In genomic region chr15:74543583-74543982, GRCh38 we compare ENCODE assay signal across 8 cellular contexts. TPM values are rescaled to one million over a fixed set of nuclear protein-coding genes. Genes with fewer than 3 reads are reported as not detected.
DNase-seq lines count a peak whose midpoint lies in the region; ATAC-seq, FAIRE-seq and TF ChIP-seq lines count a peak whose summit lies in the region.

No MANE protein-coding gene starts in this region.

- H3K27me3 ChIP-seq in brain microvascular endothelial cell (replicated peaks): no peaks in the 10 kb centered on the region
- H3K27me3 ChIP-seq in pancreas: no peaks in the 10 kb centered on the region

- in situ Hi-C loops in brain microvascular endothelial cell (cut with HindIII; ENCODE audit: low pct_ligation_motif_present, low sequenced_read_pairs): no loop called here

- H3K4me3 ChIP-seq in brain microvascular endothelial cell (ENCODE audit: low read depth, low read length) (no peak overlapping the region), pancreas (no peak overlapping the region)

- WGBS in pancreas, 2 donors: 30 to 35% methylated on average over 3 of the region's 3 CpGs

- no peak overlapping the region for H3K27ac ChIP-seq in brain microvascular endothelial cell
- H3K27ac ChIP-seq in pancreas: no peak overlapping the region

- peaks cover 11 to 26% (median 24%) of the 10 kb centered on the region in 3 donors for H3K4me1 ChIP-seq in pancreas

- intact Hi-C loops in pancreas (cut with DNase I): loop anchor here in 1 of 3 donors (10.0 kb wide), 1 partner anchor 71 kb away; the partner anchor contains the start of gene CLK3

- no peak for ATAC-seq in pancreas
- no peak for ATAC-seq in GM19397 (IDR thresholded peaks at IDR 0.05; ENCODE audit: unreplicated experiment)

- DNase-seq in GM18507 (ENCODE audit: extremely low spot score, insufficient read length, low read depth) (no peak), SW480 (ENCODE audit: low spot score) (peak; percentile 21), brain microvascular endothelial cell (no peak), pancreas (no peak), NCI-H2107 (lab: John Stamatoyannopoulos, UW) (no peak), NCI-H146 (lab: John Stamatoyannopoulos, UW) (no peak)
- DNase-seq in stimulated activated CD4-positive, alpha-beta T cell treated with anti-CD3 and anti-CD28 coated beads, Interleukin-2, amount 100 ng/mL, for 24 hours: peak; percentile 8 to 29

- no peaks in the 10 kb centered on the region for H3K36me3 ChIP-seq in brain microvascular endothelial cell (replicated peaks)
- no peaks in the 10 kb centered on the region for H3K36me3 ChIP-seq in pancreas

- FAIRE-seq in GM18507 (lab: Jason Lieb, UNC) (peak; percentile 87), pancreas (lab: Jason Lieb, UNC) (no peak)

- peak; percentile 42 for TF ChIP-seq CTCF in brain microvascular endothelial cell (IDR thresholded peaks at IDR 0.05; ENCODE audit: low read depth, low read length, missing control alignments)
- TF ChIP-seq CTCF in pancreas (IDR thresholded peaks at IDR 0.05): no peak

- H3K9me3 ChIP-seq in pancreas: no peaks in the 10 kb centered on the region

RNA-seq across cellular contexts. Expression of gene ARID3B, which starts 2.6 kb away (rescaled TPM):
- 1 to 10 TPM; 2.9 to 4.5 (median 3.5) TPM for total RNA-seq in pancreas
- polyA plus RNA-seq in pancreas: 1 to 10 TPM; 4.2 to 4.8 TPM

Comparison
In these comparisons a context has a peak if more than half of its experiments do, and no peak if none do; other contexts are left out.
1. DNase-seq: peak in SW480 (single experiment) and stimulated activated CD4-positive, alpha-beta T cell treated with anti-CD3 and anti-CD28 coated beads, Interleukin-2, amount 100 ng/mL, for 24 hours (2 of 2); none in GM18507 (single experiment), brain microvascular endothelial cell (single experiment), pancreas (0 of 6), NCI-H2107 (single experiment) and NCI-H146 (single experiment).